10 cellular contexts compared by ENCODE assay signal in genomic region chr7:150738092-150739044, GRCh38. TPM values are rescaled to one million over a fixed set of nuclear protein-coding genes. Genes with fewer than 3 reads are reported as not detected.
DNase-seq lines count a peak whose midpoint lies in the region; ATAC-seq and TF ChIP-seq lines count a peak whose summit lies in the region.
"Had no signal": no experiment of that assay in that cellular context is flagged by ENCODE, and none has a peak within 500 bp of the region (broad histone marks: within the 10 kb centered on the region; RNA-seq: fewer than 3 reads in every experiment).

No MANE protein-coding gene starts in this region.

- H3K9me3 ChIP-seq in SK-N-SH = no peaks in the 10 kb centered on the region
- no peaks in the 10 kb centered on the region for H3K9me3 ChIP-seq in thoracic aorta

- no peaks in the 10 kb centered on the region for H3K79me2 ChIP-seq in SK-N-SH (ENCODE audit: insufficient read depth)

- DNase-seq in SK-N-SH = no peak
- DNase-seq in activated naive CD8-positive, alpha-beta T cell treated with anti-CD3 and anti-CD28 coated beads, Interleukin-2, amount 10 ng/mL, durations not matched to agents 7 days and 5 days = no peak
- DNase-seq in left lobe of liver (ENCODE audit: low spot score) = no peak
- no peak for DNase-seq in thoracic aorta (ENCODE audit: low spot score)
- DNase-seq: NCI-H446 treated with DMSO at 0.1 percent for 48 hours had no signal

- H3K36me3 Mint-ChIP-seq in activated naive CD8-positive, alpha-beta T cell treated with anti-CD3 and anti-CD28 coated beads, Interleukin-2, amount 10 ng/mL, durations not matched to agents 7 days and 5 days = peaks cover 51% of the 10 kb centered on the region

- peaks cover 71% of the 10 kb centered on the region for H3K4me1 Mint-ChIP-seq in activated naive CD8-positive, alpha-beta T cell treated with anti-CD3 and anti-CD28 coated beads, Interleukin-2, amount 10 ng/mL, durations not matched to agents 7 days and 5 days

- H3K4me1 ChIP-seq in SK-N-SH (ENCODE audit: control insufficient read depth in 1 of 2, insufficient read depth in 2 of 2, low read depth in 1 of 2, low read length in 1 of 2) = peaks cover 0 to 2% of the 10 kb centered on the region in 2 experiments; a peak in 1 of 4 replicates
- no peaks in the 10 kb centered on the region for H3K4me1 ChIP-seq in thoracic aorta (ENCODE audit: control insufficient read depth in 1 of 2, low read depth in 2 of 2)

- no peak overlapping the region for H3K9ac ChIP-seq in SK-N-SH

- POLR2A ChIA-PET in SK-N-SH (lab: Yijun Ruan, JAX) = no interaction called here
- POLR2A ChIA-PET in activated naive CD8-positive, alpha-beta T cell treated with anti-CD3 and anti-CD28 coated beads, Interleukin-2, amount 10 ng/mL, durations not matched to agents 7 days and 5 days (lab: Charles Lee) = interaction anchor here (0.6 to 5.5 kb wide), 21 partner anchors 8 to 902 kb away, joined by 3 to 35 read pairs (median 7); partner anchors contain the start of genes GIMAP1, GIMAP2, GIMAP4 and GIMAP6

- no peak for TF ChIP-seq RAD21 in SK-N-SH (IDR thresholded peaks at IDR 0.05; ENCODE audit: low read length)

- H3K27me3 Mint-ChIP-seq in activated naive CD8-positive, alpha-beta T cell treated with anti-CD3 and anti-CD28 coated beads, Interleukin-2, amount 10 ng/mL, durations not matched to agents 7 days and 5 days = no peaks in the 10 kb centered on the region

- no peak overlapping the region for H2AFZ ChIP-seq in SK-N-SH (ENCODE audit: low read depth)

- H3K4me3 ChIP-seq in SK-N-SH (ENCODE audit: low read depth in 2 of 2, low read length in 1 of 2) (no peak overlapping the region), thoracic aorta (peak overlapping the region; percentile 69)

- no peak for ATAC-seq in SK-N-SH treated with all-trans-retinoic acid at 6 μM for 48 hours
- ATAC-seq in activated naive CD8-positive, alpha-beta T cell treated with anti-CD3 and anti-CD28 coated beads, Interleukin-2, amount 10 ng/mL, durations not matched to agents 7 days and 5 days (ENCODE audit: low read depth) = no peak
- peak; percentile 34 for ATAC-seq in left lobe of liver
- no peak for ATAC-seq in thoracic aorta (ENCODE audit: insufficient number of reproducible peaks, low FRiP score, low read depth)
- no peak for ATAC-seq in GM18873 (IDR thresholded peaks at IDR 0.05; ENCODE audit: low FRiP score, unreplicated experiment)
- ATAC-seq in GM21528 (IDR thresholded peaks at IDR 0.05; ENCODE audit: low FRiP score, unreplicated experiment) = no peak
- ATAC-seq in GM19463 (IDR thresholded peaks at IDR 0.05; ENCODE audit: unreplicated experiment) = no peak

- no peaks in the 10 kb centered on the region for H3K9me2 ChIP-seq in SK-N-SH

- WGBS in SK-N-SH (ENCODE audit: low lambda C conversion rate) = 21% methylated on average over 11 of the region's 11 CpGs

- TF ChIP-seq CTCF in SK-N-SH (IDR thresholded peaks at IDR 0.05) = no peak
- TF ChIP-seq CTCF in thoracic aorta (IDR thresholded peaks at IDR 0.05) = no peak

- no peak for TF ChIP-seq EP300 in SK-N-SH (IDR thresholded peaks at IDR 0.05; ENCODE audit: borderline replicate concordance in 1 of 2, low read depth in 1 of 2, low read length in 1 of 2)

- H4K20me1 ChIP-seq in SK-N-SH (ENCODE audit: insufficient read depth) = no peaks in the 10 kb centered on the region

- peak overlapping the region; percentile 98 for H3K27ac Mint-ChIP-seq in activated naive CD8-positive, alpha-beta T cell treated with anti-CD3 and anti-CD28 coated beads, Interleukin-2, amount 10 ng/mL, durations not matched to agents 7 days and 5 days

- H3K27me3 ChIP-seq in SK-N-SH (ENCODE audit: insufficient read depth) (no peaks in the 10 kb centered on the region; the same call in 1 of the 2 replicates), thoracic aorta (replicated peaks; ENCODE audit: insufficient read depth) (no peaks in the 10 kb centered on the region)

- H3K27ac ChIP-seq in SK-N-SH (ENCODE audit: low read depth in 2 of 2, low read length in 1 of 2) = no peak overlapping the region
- H3K27ac ChIP-seq in thoracic aorta = peak overlapping the region in 1 of 2 donors; percentile 48
- H3K27ac ChIP-seq: 22Rv1 had no signal

- no peaks in the 10 kb centered on the region for H3F3A ChIP-seq in SK-N-SH (replicated peaks; ENCODE audit: insufficient read depth)

- H3K4me2 ChIP-seq in SK-N-SH = peak overlapping the region; percentile 39; the same call in 1 of the 2 replicates

- no peaks in the 10 kb centered on the region for H3K9me3 Mint-ChIP-seq in activated naive CD8-positive, alpha-beta T cell treated with anti-CD3 and anti-CD28 coated beads, Interleukin-2, amount 10 ng/mL, durations not matched to agents 7 days and 5 days

- peak overlapping the region; percentile 98 for H3K4me3 Mint-ChIP-seq in activated naive CD8-positive, alpha-beta T cell treated with anti-CD3 and anti-CD28 coated beads, Interleukin-2, amount 10 ng/mL, durations not matched to agents 7 days and 5 days

- CTCF ChIA-PET in SK-N-SH (lab: Yijun Ruan, JAX) = interaction anchor here (0.7 to 2.3 kb wide), 10 partner anchors 10 to 290 kb away, joined by 3 to 5 read pairs (median 3); no protein-coding TSS in a partner anchor

- H3K36me3 ChIP-seq in SK-N-SH (replicated peaks in 1 of 2; ENCODE audit: control insufficient read depth in 1 of 2, insufficient read depth in 2 of 2, low read length in 1 of 2) (no peaks in the 10 kb centered on the region), thoracic aorta (no peaks in the 10 kb centered on the region)

TF ChIP-seq in SK-N-SH, 30 proteins besides CTCF, POLR2A, EP300 and RAD21 (continues in another document):
- no peak for TF ChIP-seq TAF1 (IDR thresholded peaks at IDR 0.05; ENCODE audit: borderline replicate concordance, low read depth, low read length)
- TF ChIP-seq SMC3 (IDR thresholded peaks at IDR 0.05; ENCODE audit: low read depth, low read length) = no peak
- no peak for TF ChIP-seq YY1 (IDR thresholded peaks at IDR 0.05; ENCODE audit: low read depth)
- TF ChIP-seq TEAD4 (IDR thresholded peaks at IDR 0.05; ENCODE audit: borderline replicate concordance, insufficient read depth) = no peak

TF ChIP-seq in SK-N-SH treated with all-trans-retinoic acid at 6 μM for 48 hours, 23 proteins besides CTCF, POLR2A, EP300 and RAD21:
- TF ChIP-seq CSRNP3 (CRISPR knock-in tag; IDR thresholded peaks at IDR 0.05) = no peak
- no peak for TF ChIP-seq RARB (CRISPR knock-in tag; IDR thresholded peaks at IDR 0.05)
- no peak for TF ChIP-seq ZC3H10 (CRISPR knock-in tag; IDR thresholded peaks at IDR 0.05)

RNA-seq across cellular contexts. Expression of gene GIMAP5, which starts 1.1 kb away (rescaled TPM):
- not detected in 2 replicates for polyA plus RNA-seq in SK-N-SH (2012; rRNA removed)
- polyA plus RNA-seq in SK-N-SH (2012; cell fraction: cytosol; rRNA removed) = not detected in 2 replicates
- polyA plus RNA-seq in SK-N-SH (2012; cell fraction: nucleus; rRNA removed) = not detected in 2 replicates
- 100 to 1,000 TPM; 112 to 123 TPM for total RNA-seq in activated naive CD8-positive, alpha-beta T cell treated with anti-CD3 and anti-CD28 coated beads, Interleukin-2, amount 10 ng/mL, durations not matched to agents 7 days and 5 days
- 3.7 TPM for total RNA-seq in left lobe of liver
- total RNA-seq in thoracic aorta = 10 to 100 TPM; 35.9 to 55.0 TPM

RNA-seq across cellular contexts. Expression of gene GIMAP1, which starts 22.0 kb away (rescaled TPM):
- polyA plus RNA-seq in SK-N-SH (2012; rRNA removed) = not detected in 2 replicates
- polyA plus RNA-seq in SK-N-SH (2012; cell fraction: cytosol; rRNA removed) = under 0.01 TPM in 1 of 2 replicates, not detected in the other
- polyA plus RNA-seq in SK-N-SH (2012; cell fraction: nucleus; rRNA removed) = not detected in 2 replicates
- total RNA-seq in activated naive CD8-positive, alpha-beta T cell treated with anti-CD3 and anti-CD28 coated beads, Interleukin-2, amount 10 ng/mL, durations not matched to agents 7 days and 5 days = 10 to 100 TPM; 42.1 to 43.0 TPM
- total RNA-seq in left lobe of liver (1.4 TPM), thoracic aorta (1 to 10 TPM; 4.2 to 7.8 TPM)

RNA-seq across cellular contexts. Expression of gene GIMAP2, which starts 52.9 kb away (rescaled TPM):
- 4.1 and 5.7 TPM in 2 replicates for polyA plus RNA-seq in SK-N-SH (2012; rRNA removed)
- polyA plus RNA-seq in SK-N-SH (2012; cell fraction: cytosol; rRNA removed) = 4.4 and 4.5 TPM in 2 replicates
- polyA plus RNA-seq in SK-N-SH (2012; cell fraction: nucleus; rRNA removed) = 2.2 and 4.0 TPM in 2 replicates
- 100 to 1,000 TPM; 139 to 140 TPM for total RNA-seq in activated naive CD8-positive, alpha-beta T cell treated with anti-CD3 and anti-CD28 coated beads, Interleukin-2, amount 10 ng/mL, durations not matched to agents 7 days and 5 days
- total RNA-seq in left lobe of liver (5.3 TPM), thoracic aorta (10 to 100 TPM in 1 of 2 donors, 1 to 10 TPM in 1; 5.9 to 18.0 TPM)

Comparison
In these comparisons a context has a peak if more than half of its experiments do, and no peak if none do; other contexts are left out.
1. RNA of gene GIMAP1, which starts 22.0 kb away (total RNA-seq): 42.1 to 43.0 TPM in activated naive CD8-positive, alpha-beta T cell treated with anti-CD3 and anti-CD28 coated beads, Interleukin-2, amount 10 ng/mL, durations not matched to agents 7 days and 5 days; 4.2 to 7.8 TPM in thoracic aorta and 1.4 TPM in left lobe of liver (single experiment); every median in the first group is over 4 times any median in the second.
2. RNA of gene GIMAP2, which starts 52.9 kb away (total RNA-seq): 139 to 140 TPM in activated naive CD8-positive, alpha-beta T cell treated with anti-CD3 and anti-CD28 coated beads, Interleukin-2, amount 10 ng/mL, durations not matched to agents 7 days and 5 days; 5.9 to 18.0 TPM in thoracic aorta and 5.3 TPM in left lobe of liver (single experiment); every median in the first group is over 4 times any median in the second.